Comparison of ENCODE assay signal across 1 cellular context in genomic region chr6:152301806-152302568, GRCh38.
TF ChIP-seq lines count a peak whose summit lies in the region.

No MANE protein-coding gene starts in this region.

TF ChIP-seq in GM12878, 131 proteins besides CTCF, POLR2A, EP300 and RAD21 (continued from another document and continues in another):
- TF ChIP-seq KDM1A (IDR thresholded peaks at IDR 0.05; ENCODE audit: borderline replicate concordance) (no peak), HSF1 (IDR thresholded peaks at IDR 0.05; ENCODE audit: low read depth, low read length) (no peak), ZNF687 (IDR thresholded peaks at IDR 0.05) (no peak), CREB1 (IDR thresholded peaks at IDR 0.05; ENCODE audit: low read depth) (peak; percentile 56; the same call in 1 of the 2 replicates), MYB (IDR thresholded peaks at IDR 0.05; ENCODE audit: borderline replicate concordance, low read depth, low read length) (no peak), MTA2 (IDR thresholded peaks at IDR 0.05; ENCODE audit: low read depth) (no peak; the same call in 1 of the 2 replicates), PAX5 (IDR thresholded peaks at IDR 0.05; ENCODE audit: borderline replicate concordance, low read depth, low read length) (no peak; the same call in 1 of the 2 replicates), HDAC2 (IDR thresholded peaks at IDR 0.05) (no peak), SUPT20H (IDR thresholded peaks at IDR 0.05; ENCODE audit: borderline replicate concordance, control insufficient read depth, low read depth, low read length) (no peak), ZNF207 (IDR thresholded peaks at IDR 0.05; ENCODE audit: borderline replicate concordance) (0 out of 2 replicates have a peak, but pooled peaks have one; percentile 77), ZBTB33 (IDR thresholded peaks at IDR 0.05) (0 out of 2 replicates have a peak, but pooled peaks have one; percentile 43), NFYA (IDR thresholded peaks at IDR 0.05; ENCODE audit: borderline replicate concordance, low read depth, low read length) (no peak), BHLHE40 (IDR thresholded peaks at IDR 0.05; ENCODE audit: borderline replicate concordance in 1 of 2, low read depth in 2 of 2, low read length in 1 of 2) (peak; percentile 78 to 92), CEBPB (IDR thresholded peaks at IDR 0.05; ENCODE audit: borderline replicate concordance in 1 of 2, low read depth in 2 of 2, low read length in 2 of 2) (no peak), ATF7 (IDR thresholded peaks at IDR 0.05; ENCODE audit: low read depth) (peak; percentile 97), PML (IDR thresholded peaks at IDR 0.05; ENCODE audit: low read length) (peak; percentile 79), BCL3 (IDR thresholded peaks at IDR 0.05; ENCODE audit: borderline replicate concordance, insufficient read depth, low read depth, low read length, poor library complexity, severe bottlenecking) (peak; percentile 40), E2F8 (IDR thresholded peaks at IDR 0.05; ENCODE audit: low read depth, partially characterized antibody) (no peak), IRF4 (IDR thresholded peaks at IDR 0.05; ENCODE audit: low read depth, low read length) (peak; percentile 58; the same call in 1 of the 2 replicates), RAD51 (IDR thresholded peaks at IDR 0.05) (peak; percentile 94), HDAC6 (IDR thresholded peaks at IDR 0.05; ENCODE audit: unreplicated experiment) (no peak), STAT1 (conservative IDR thresholded peaks at IDR 0.05) (0 out of 2 replicates have a peak, but pooled peaks have one; percentile 31), ZNF384 (IDR thresholded peaks at IDR 0.05; ENCODE audit: borderline replicate concordance, low read depth, low read length) (peak; percentile 84; the same call in 1 of the 2 replicates), TCF7 (IDR thresholded peaks at IDR 0.05; ENCODE audit: borderline replicate concordance) (no peak), TBL1XR1 (IDR thresholded peaks at IDR 0.05; ENCODE audit: low read depth, low read length) (no peak), TARDBP (IDR thresholded peaks at IDR 0.05; ENCODE audit: borderline replicate concordance) (no peak), BCL11A (IDR thresholded peaks at IDR 0.05; ENCODE audit: low read depth, low read length) (no peak), IKZF2 (IDR thresholded peaks at IDR 0.05) (peak; percentile 76 to 81), NR2C1 (IDR thresholded peaks at IDR 0.05) (no peak), ESRRA (IDR thresholded peaks at IDR 0.05; ENCODE audit: low read length) (no peak), IKZF1 (conservative IDR thresholded peaks at IDR 0.05) (peak; percentile 92), POLR2AphosphoS5 (IDR thresholded peaks at IDR 0.05; ENCODE audit: low read length) (peak; percentile 76), SIN3A (IDR thresholded peaks at IDR 0.05; ENCODE audit: low read depth, low read length) (peak; percentile 78), ZZZ3 (IDR thresholded peaks at IDR 0.05; ENCODE audit: control insufficient read depth, insufficient read length, low read depth) (no peak), ATF3 (IDR thresholded peaks at IDR 0.05; ENCODE audit: borderline replicate concordance, extremely low read depth, low read depth, low read length) (peak; percentile 40; the same call in 1 of the 2 replicates), STAT3 (IDR thresholded peaks at IDR 0.05; ENCODE audit: low read depth, low read length) (no peak), RUNX3 (IDR thresholded peaks at IDR 0.05; ENCODE audit: low read length) (peak; percentile 92), RB1 (IDR thresholded peaks at IDR 0.05; ENCODE audit: borderline replicate concordance) (peak; percentile 89; the same call in 1 of the 2 replicates), TCF3 (IDR thresholded peaks at IDR 0.05; ENCODE audit: borderline replicate concordance, insufficient read depth, low read depth, low read length) (peak; percentile 60; the same call in 1 of the 2 replicates), USF1 (IDR thresholded peaks at IDR 0.05; ENCODE audit: borderline replicate concordance, extremely low read length, insufficient read depth, low read depth, low read length) (peak; percentile 56), SP1 (IDR thresholded peaks at IDR 0.05; ENCODE audit: low read depth, low read length) (no peak), NBN (IDR thresholded peaks at IDR 0.05) (peak; percentile 81)
- TF ChIP-seq, protein P1, sequence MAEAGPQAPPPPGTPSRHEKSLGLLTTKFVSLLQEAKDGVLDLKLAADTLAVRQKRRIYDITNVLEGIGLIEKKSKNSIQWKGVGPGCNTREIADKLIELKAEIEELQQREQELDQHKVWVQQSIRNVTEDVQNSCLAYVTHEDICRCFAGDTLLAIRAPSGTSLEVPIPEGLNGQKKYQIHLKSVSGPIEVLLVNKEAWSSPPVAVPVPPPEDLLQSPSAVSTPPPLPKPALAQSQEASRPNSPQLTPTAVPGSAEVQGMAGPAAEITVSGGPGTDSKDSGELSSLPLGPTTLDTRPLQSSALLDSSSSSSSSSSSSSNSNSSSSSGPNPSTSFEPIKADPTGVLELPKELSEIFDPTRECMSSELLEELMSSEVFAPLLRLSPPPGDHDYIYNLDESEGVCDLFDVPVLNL (IDR thresholded peaks at IDR 0.05; ENCODE audit: low read depth, low read length): no peak; the same call in 1 of the 2 replicates
- TF ChIP-seq, protein P2, sequence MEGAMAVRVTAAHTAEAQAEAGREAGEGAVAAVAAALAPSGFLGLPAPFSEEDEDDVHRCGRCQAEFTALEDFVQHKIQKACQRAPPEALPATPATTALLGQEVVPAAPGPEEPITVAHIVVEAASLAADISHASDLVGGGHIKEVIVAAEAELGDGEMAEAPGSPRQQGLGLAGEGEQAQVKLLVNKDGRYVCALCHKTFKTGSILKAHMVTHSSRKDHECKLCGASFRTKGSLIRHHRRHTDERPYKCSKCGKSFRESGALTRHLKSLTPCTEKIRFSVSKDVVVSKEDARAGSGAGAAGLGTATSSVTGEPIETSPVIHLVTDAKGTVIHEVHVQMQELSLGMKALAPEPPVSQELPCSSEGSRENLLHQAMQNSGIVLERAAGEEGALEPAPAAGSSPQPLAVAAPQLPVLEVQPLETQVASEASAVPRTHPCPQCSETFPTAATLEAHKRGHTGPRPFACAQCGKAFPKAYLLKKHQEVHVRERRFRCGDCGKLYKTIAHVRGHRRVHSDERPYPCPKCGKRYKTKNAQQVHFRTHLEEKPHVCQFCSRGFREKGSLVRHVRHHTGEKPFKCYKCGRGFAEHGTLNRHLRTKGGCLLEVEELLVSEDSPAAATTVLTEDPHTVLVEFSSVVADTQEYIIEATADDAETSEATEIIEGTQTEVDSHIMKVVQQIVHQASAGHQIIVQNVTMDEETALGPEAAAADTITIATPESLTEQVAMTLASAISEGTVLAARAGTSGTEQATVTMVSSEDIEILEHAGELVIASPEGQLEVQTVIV (IDR thresholded peaks at IDR 0.05; ENCODE audit: borderline replicate concordance, partially characterized antibody): no peak
- TF ChIP-seq, protein P3, sequence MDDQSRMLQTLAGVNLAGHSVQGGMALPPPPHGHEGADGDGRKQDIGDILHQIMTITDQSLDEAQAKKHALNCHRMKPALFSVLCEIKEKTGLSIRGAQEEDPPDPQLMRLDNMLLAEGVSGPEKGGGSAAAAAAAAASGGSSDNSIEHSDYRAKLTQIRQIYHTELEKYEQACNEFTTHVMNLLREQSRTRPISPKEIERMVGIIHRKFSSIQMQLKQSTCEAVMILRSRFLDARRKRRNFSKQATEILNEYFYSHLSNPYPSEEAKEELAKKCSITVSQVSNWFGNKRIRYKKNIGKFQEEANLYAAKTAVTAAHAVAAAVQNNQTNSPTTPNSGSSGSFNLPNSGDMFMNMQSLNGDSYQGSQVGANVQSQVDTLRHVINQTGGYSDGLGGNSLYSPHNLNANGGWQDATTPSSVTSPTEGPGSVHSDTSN (IDR thresholded peaks at IDR 0.05; ENCODE audit: insufficient replicate concordance, low read depth, low read length): no peak
